ENCODE assay signal across 12 cellular contexts in the genomic region with DNA sequence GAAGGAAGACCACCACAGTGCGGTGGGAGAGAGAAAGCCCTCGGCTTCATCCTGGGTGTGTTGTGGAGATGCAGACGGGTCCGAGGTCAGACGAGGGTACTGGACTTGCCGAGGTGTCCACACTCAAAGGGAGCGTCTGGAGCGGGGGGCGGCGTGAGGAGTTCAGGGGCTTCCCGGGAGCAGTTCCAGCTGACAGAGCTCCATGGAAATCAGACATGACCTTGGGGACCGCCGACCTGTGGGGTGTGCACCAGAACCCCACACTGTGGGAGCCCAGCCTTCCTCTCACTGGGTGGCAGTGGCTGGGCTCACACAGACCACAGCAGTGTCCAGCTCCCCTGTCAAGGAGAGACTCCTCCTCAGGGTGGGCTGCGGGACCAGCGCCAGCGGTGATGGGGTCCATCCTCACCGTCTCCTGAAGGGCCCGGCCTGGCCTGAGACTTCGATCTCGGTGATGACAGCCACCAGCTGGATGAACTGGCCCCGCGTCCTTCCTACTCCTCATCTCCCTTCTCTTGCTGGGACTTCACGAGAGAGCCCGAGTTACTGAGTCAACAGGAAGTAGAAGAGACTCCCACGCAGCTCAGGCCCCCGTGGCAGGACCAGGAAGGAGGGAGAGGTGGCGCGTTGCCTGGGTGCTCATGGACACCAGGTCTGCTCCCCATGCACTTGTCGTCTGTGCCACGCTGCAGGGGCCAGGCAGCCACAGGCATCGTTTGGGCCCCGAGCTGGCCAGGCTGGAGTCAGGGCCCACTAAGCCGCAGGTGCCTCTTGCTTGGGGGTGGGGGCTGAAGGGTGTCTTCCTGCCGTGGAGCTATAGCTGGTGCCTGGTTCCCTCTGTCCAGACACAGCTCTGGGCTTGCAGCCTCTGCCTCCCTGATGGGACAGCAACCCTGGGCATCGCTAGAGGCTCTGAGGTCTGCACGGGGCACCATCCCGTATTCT.
DNase-seq lines count a peak whose midpoint lies in the region; ATAC-seq and TF ChIP-seq lines count a peak whose summit lies in the region.
"Had no signal": no experiment of that assay in that cellular context is flagged by ENCODE, and none has a peak within 500 bp of the region (broad histone marks: within the 10 kb centered on the region; RNA-seq: fewer than 3 reads in every experiment).

No MANE protein-coding gene starts in this region.

- DNase-seq in CD8-positive, alpha-beta T cell: no peak
- peak; percentile 67 for DNase-seq in MV-4-11 (lab: John Stamatoyannopoulos, UW)
- DNase-seq in fibroblast of pulmonary artery (ENCODE audit: low read depth): peak; percentile 84
- DNase-seq in neuronal stem cell (ENCODE audit: low spot score): no peak
- DNase-seq in DMS53 treated with DMSO at 0.1 percent for 48 hours (lab: John Stamatoyannopoulos, UW; ENCODE audit: unreplicated experiment): no peak
- DNase-seq in central memory CD4-positive, alpha-beta T cell: no peak
- DNase-seq in amniotic stem cell (lab: John Stamatoyannopoulos, UW): no peak
- DNase-seq in H7: no peak
- DNase-seq: activated CD4-positive, alpha-beta T cell treated with anti-CD3 and anti-CD28 coated beads for 1 hour; NCI-H187; PC-9 had no signal

- no peak overlapping the region for H3K4me2 ChIP-seq in neuronal stem cell (ENCODE audit: insufficient read depth, low read length, poor library complexity, severe bottlenecking)
- H3K4me2 ChIP-seq: neural progenitor cell, PC-9 had no signal

- H4K91ac ChIP-seq in neuronal stem cell (ENCODE audit: low read depth, low read length, poor library complexity): no peak overlapping the region

- peaks cover 2% of the 10 kb centered on the region for H3K79me1 ChIP-seq in neuronal stem cell (ENCODE audit: low read depth, low read length)

- POLR2A ChIA-PET in CD8-positive, alpha-beta T cell (lab: Charles Lee): interaction anchor here (1.1 kb wide), 1 partner anchor 42 kb away, joined by 3 read pairs; no protein-coding TSS in a partner anchor

- H3K36me3 Mint-ChIP-seq in CD8-positive, alpha-beta T cell: no peaks in the 10 kb centered on the region
- H3K36me3 Mint-ChIP-seq: neural progenitor cell had no signal

- peak overlapping the region; percentile 31 for H2BK5ac ChIP-seq in neuronal stem cell (ENCODE audit: low read length)

- peaks cover 21% of the 10 kb centered on the region for H3K4me1 Mint-ChIP-seq in CD8-positive, alpha-beta T cell (ENCODE audit: low read depth)

- H3K9me3 Mint-ChIP-seq in CD8-positive, alpha-beta T cell: peaks cover 9% of the 10 kb centered on the region

- H2BK120ac ChIP-seq in neuronal stem cell (ENCODE audit: low read depth, low read length): no peak overlapping the region

- CTCF ChIA-PET in CD8-positive, alpha-beta T cell (lab: Charles Lee): interaction anchor here (0.7 to 1.7 kb wide), 2 partner anchors 67 to 197 kb away, joined by 3 to 4 read pairs; no protein-coding TSS in a partner anchor

- no peak overlapping the region for H3K4me3 ChIP-seq in CD8-positive, alpha-beta T cell (ENCODE audit: low read depth, low read length)
- H3K4me3 ChIP-seq in fibroblast of pulmonary artery (replicated peaks; ENCODE audit: low read depth, low read length) (no peak overlapping the region), neuronal stem cell (ENCODE audit: low read length in 2 of 2) (no peak overlapping the region), H7 (ENCODE audit: insufficient read depth, low read depth, low read length) (no peak overlapping the region)
- H3K4me3 ChIP-seq: neural progenitor cell, PC-9 had no signal

- peak; percentile 38 for ATAC-seq in CD8-positive, alpha-beta T cell

- no CpG with 5 or more reads among the region's 37 CpGs for WGBS in neuronal stem cell (ENCODE audit: extremely low coverage in 2 of 2, insufficient read length in 2 of 2, insufficient replicate concordance in 1 of 2), 2 donors

- intact Hi-C loops in CD8-positive, alpha-beta T cell (cut with DNase I, micrococcal nuclease): loop anchor here in 1 of 2 experiments (2.0 kb wide), 1 partner anchor 73 kb away; no protein-coding TSS in a partner anchor

- no peaks in the 10 kb centered on the region for H3K36me3 ChIP-seq in CD8-positive, alpha-beta T cell (ENCODE audit: insufficient read depth, low read length)
- H3K36me3 ChIP-seq in neuronal stem cell (replicated peaks in 1 of 2; ENCODE audit: control insufficient read depth in 2 of 2, insufficient read depth in 2 of 2, low read length in 2 of 2): peaks cover 0 to 3% of the 10 kb centered on the region in 2 donors
- H3K36me3 ChIP-seq in H7 (replicated peaks; ENCODE audit: control insufficient read depth, insufficient read depth, low read length): no peaks in the 10 kb centered on the region
- H3K36me3 ChIP-seq: neural progenitor cell had no signal

- peaks cover 27% of the 10 kb centered on the region for H3K4me1 ChIP-seq in CD8-positive, alpha-beta T cell (ENCODE audit: insufficient read depth, low read length)
- H3K4me1 ChIP-seq in neuronal stem cell (ENCODE audit: control insufficient read depth in 2 of 2, insufficient read depth in 1 of 2, low read depth in 1 of 2, low read length in 2 of 2): peaks cover 0 to 5% of the 10 kb centered on the region in 2 donors
- H3K4me1 ChIP-seq: neural progenitor cell had no signal

- H3K14ac ChIP-seq in neuronal stem cell (ENCODE audit: low read length): peak overlapping the region; percentile 78

- peak overlapping the region; percentile 80 for H3K23ac ChIP-seq in neuronal stem cell (ENCODE audit: low read depth, low read length, poor library complexity)

- no peak overlapping the region for H3K4me3 Mint-ChIP-seq in CD8-positive, alpha-beta T cell
- H3K4me3 Mint-ChIP-seq: neural progenitor cell had no signal

- H3K18ac ChIP-seq in neuronal stem cell (ENCODE audit: low read length): peak overlapping the region; percentile 74

- no peaks in the 10 kb centered on the region for H3K27me3 ChIP-seq in CD8-positive, alpha-beta T cell (ENCODE audit: insufficient read depth, low read length)
- H3K27me3 ChIP-seq in neuronal stem cell (ENCODE audit: control insufficient read depth in 3 of 3, insufficient read depth in 3 of 3, low read depth in 1 of 3, low read length in 3 of 3) (peaks cover 0 to 2% (median 0%) of the 10 kb centered on the region in 3 experiments), H7 (ENCODE audit: control insufficient read depth, insufficient read depth, low read length) (no peaks in the 10 kb centered on the region)
- H3K27me3 ChIP-seq: neural progenitor cell had no signal

- H2AK5ac ChIP-seq in neuronal stem cell (ENCODE audit: low read depth, low read length): no peak overlapping the region

- H3K27ac ChIP-seq in CD8-positive, alpha-beta T cell (ENCODE audit: low read depth, low read length): no peak overlapping the region
- no peak overlapping the region for H3K27ac ChIP-seq in neuronal stem cell (replicated peaks; ENCODE audit: low read length)
- H3K27ac ChIP-seq: neural progenitor cell, PC-9 had no signal

- no peak overlapping the region for H2AFZ ChIP-seq in neuronal stem cell (ENCODE audit: low read length)
- H2AFZ ChIP-seq: neural progenitor cell, PC-9 had no signal

- H2BK15ac ChIP-seq in neuronal stem cell (ENCODE audit: low read length): peak overlapping the region; percentile 66

- no peak overlapping the region for H3K27ac Mint-ChIP-seq in CD8-positive, alpha-beta T cell
- H3K27ac Mint-ChIP-seq: neural progenitor cell had no signal

- H3K4ac ChIP-seq in neuronal stem cell (ENCODE audit: low read length): peak overlapping the region; percentile 69

- no peaks in the 10 kb centered on the region for H3K27me3 Mint-ChIP-seq in CD8-positive, alpha-beta T cell (ENCODE audit: low read depth)

- no peak for TF ChIP-seq CTCF in CD8-positive, alpha-beta T cell (IDR thresholded peaks at IDR 0.05)
- no peak for TF ChIP-seq CTCF in fibroblast of pulmonary artery (IDR thresholded peaks at IDR 0.05; ENCODE audit: low read length, missing control alignments)

- peaks cover 14% of the 10 kb centered on the region for H3K9me3 ChIP-seq in CD8-positive, alpha-beta T cell (ENCODE audit: low read length)
- peaks cover 13 to 22% of the 10 kb centered on the region in 2 donors for H3K9me3 ChIP-seq in neuronal stem cell (replicated peaks in 1 of 2; ENCODE audit: control insufficient read depth in 2 of 2, insufficient read depth in 1 of 2, low read depth in 1 of 2, low read length in 2 of 2)

- H3K9ac ChIP-seq in neuronal stem cell (ENCODE audit: low read depth, low read length, poor library complexity): peak overlapping the region; percentile 61
- H3K9ac ChIP-seq: neural progenitor cell had no signal

- H4K8ac ChIP-seq in neuronal stem cell (ENCODE audit: low read depth, low read length): no peak overlapping the region

- H2BK12ac ChIP-seq in neuronal stem cell (ENCODE audit: low read length): peak overlapping the region; percentile 77

Comparison
In these comparisons a context has a peak if more than half of its experiments do, and no peak if none do; other contexts are left out.
1. DNase-seq: peak in MV-4-11 (single experiment) and fibroblast of pulmonary artery (single experiment); none in CD8-positive, alpha-beta T cell (0 of 7), neuronal stem cell (single experiment), DMS53 treated with DMSO at 0.1 percent for 48 hours (single experiment), central memory CD4-positive, alpha-beta T cell (single experiment), amniotic stem cell (single experiment) and H7 (single experiment).